9 cellular contexts compared by ENCODE assay signal in the genomic region with DNA sequence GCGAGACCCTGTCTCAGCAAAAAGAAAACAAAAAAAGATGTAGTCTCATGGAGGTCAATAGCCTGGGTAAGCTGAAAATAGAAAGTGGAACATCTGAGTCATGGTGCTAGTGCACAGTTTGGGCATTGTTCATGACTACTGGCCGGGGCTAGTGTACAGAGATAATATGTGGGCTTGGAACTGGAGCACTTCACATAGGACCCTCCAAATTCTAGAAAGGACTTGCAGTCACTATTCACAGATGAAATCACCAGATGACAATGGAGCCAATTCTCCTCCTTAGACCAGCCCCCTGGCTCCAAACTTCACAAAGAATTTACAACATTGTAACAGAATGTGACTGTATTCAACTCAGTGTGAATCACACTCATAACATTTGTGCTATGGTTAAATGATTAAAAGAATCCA.
DNase-seq lines count a peak whose midpoint lies in the region; ATAC-seq, FAIRE-seq and TF ChIP-seq lines count a peak whose summit lies in the region.
"Had no signal": no experiment of that assay in that cellular context is flagged by ENCODE, and none has a peak within 500 bp of the region (broad histone marks: within the 10 kb centered on the region; RNA-seq: fewer than 3 reads in every experiment).

No MANE protein-coding gene starts in this region.

- ATAC-seq in GM18861 (IDR thresholded peaks at IDR 0.05; ENCODE audit: unreplicated experiment) (peak; percentile 78), HG03432 (IDR thresholded peaks at IDR 0.05; ENCODE audit: unreplicated experiment) (peak; percentile 89), GM12878 (peak; percentile 66), sciatic nerve (peak; percentile 61), GM21367 (IDR thresholded peaks at IDR 0.05; ENCODE audit: unreplicated experiment) (no peak)

- no peaks in the 10 kb centered on the region for H3K36me3 ChIP-seq in GM12878 (ENCODE audit: control insufficient read depth in 2 of 2, insufficient read depth in 2 of 2, low read length in 1 of 2)

- 19% methylated on average over 2 of the region's 2 CpGs for WGBS in GM12878 (ENCODE audit: insufficient coverage, insufficient replicate concordance, low lambda C conversion rate, missing lambda C conversion rate)

- peak; percentile 54 for FAIRE-seq in GM12878 (lab: Jason Lieb, UNC)

- no peak overlapping the region for H3K27ac ChIP-seq in GM12878 (ENCODE audit: control insufficient read depth, insufficient read depth)

- TF ChIP-seq CTCF in GM12878 (IDR thresholded peaks at IDR 0.05 in 2 of 3, conservative IDR thresholded peaks at IDR 0.05 in 1 of 3; ENCODE audit: control insufficient read depth in 2 of 3, extremely low read depth in 1 of 3, insufficient read depth in 1 of 3, low read depth in 3 of 3, low read length in 3 of 3) = no peak

- H3K9me3 ChIP-seq in GM12878 (replicated peaks; ENCODE audit: control insufficient read depth, insufficient read depth, low read length) = no peaks in the 10 kb centered on the region

- DNase-seq in GM12878 (ENCODE audit: low read depth, low spot score) (no peak), sciatic nerve (ENCODE audit: low spot score) (no peak), KG1 (lab: John Stamatoyannopoulos, UW) (no peak), RPMI8226 (no peak), NCI-H2107 treated with DMSO at 0.1 percent for 48 hours (lab: John Stamatoyannopoulos, UW; ENCODE audit: unreplicated experiment) (no peak)
- DNase-seq: stimulated activated CD4-positive, alpha-beta T cell treated with anti-CD3 and anti-CD28 coated beads, Interleukin-15, amount 100 ng/mL, for 24 hours had no signal

- intact Hi-C loops in GM12878 (cut with micrococcal nuclease; ENCODE audit: unreplicated experiment) (no loop called here), sciatic nerve (cut with DNase I) (no loop called here)

- no peaks in the 10 kb centered on the region for H4K20me1 ChIP-seq in GM12878 (ENCODE audit: control insufficient read depth, insufficient read depth)

- no peak overlapping the region for H3K4me2 ChIP-seq in GM12878 (ENCODE audit: control insufficient read depth, insufficient read depth)

- CTCF ChIA-PET in GM12878 (lab: Yijun Ruan, JAX) = interaction anchor here (0.6 to 2.7 kb wide), 5 partner anchors 15 to 1654 kb away, joined by 3 to 8 read pairs (median 3); no protein-coding TSS in a partner anchor

- no peak overlapping the region for H3K9ac ChIP-seq in GM12878 (ENCODE audit: control insufficient read depth, insufficient read depth, low read length)

- no peak overlapping the region for H3K4me3 ChIP-seq in GM12878

- no peaks in the 10 kb centered on the region for H3K27me3 ChIP-seq in GM12878 (replicated peaks in 1 of 2; ENCODE audit: control insufficient read depth in 2 of 2, insufficient read depth in 2 of 2, low read length in 1 of 2)

- SMC1A ChIA-PET in GM12878 (lab: Charles Lee; ENCODE audit: uncharacterized antibody, unreplicated experiment) = interaction anchor here (1.3 kb wide), 2 partner anchors 26 to 70 kb away, joined by 3 to 5 read pairs; no protein-coding TSS in a partner anchor

- TF ChIP-seq RAD21 in GM12878 (IDR thresholded peaks at IDR 0.05; ENCODE audit: insufficient read depth, low read depth, low read length) = no peak

- in situ Hi-C loops in GM12878 (cut with MboI) = no loop called here

- H3K79me2 ChIP-seq in GM12878 (ENCODE audit: control insufficient read depth, insufficient read depth, low read length) = no peaks in the 10 kb centered on the region

- no peak for TF ChIP-seq POLR2A in GM12878 (IDR thresholded peaks at IDR 0.05; ENCODE audit: low read depth, low read length)

- RAD21 ChIA-PET in GM12878 (lab: Charles Lee; ENCODE audit: unreplicated experiment) = interaction anchor here (0.7 to 1.0 kb wide), 2 partner anchors 18 to 32 kb away, joined by 3 read pairs; no protein-coding TSS in a partner anchor

- no peak overlapping the region for H2AFZ ChIP-seq in GM12878 (ENCODE audit: control insufficient read depth, low read depth, low read length)

- BruUV-seq in GM12878 (replicated peaks; lab: Mats Ljungman, UMichigan) = no TSS peak

- no peaks in the 10 kb centered on the region for H3K4me1 ChIP-seq in GM12878 (ENCODE audit: control insufficient read depth, insufficient read depth, low read length)

- no peak for TF ChIP-seq EP300 in GM12878 (IDR thresholded peaks at IDR 0.05; ENCODE audit: borderline replicate concordance in 1 of 2, control insufficient read depth in 1 of 2, low read depth in 2 of 2, low read length in 2 of 2)

- POLR2A ChIA-PET in GM12878 (lab: Charles Lee) = interaction anchor here (0.6 kb wide), 1 partner anchor 407 kb away, joined by 5 read pairs; no protein-coding TSS in a partner anchor

TF ChIP-seq in GM12878, 131 proteins besides CTCF, POLR2A, EP300 and RAD21:
- TF ChIP-seq, protein P1, sequence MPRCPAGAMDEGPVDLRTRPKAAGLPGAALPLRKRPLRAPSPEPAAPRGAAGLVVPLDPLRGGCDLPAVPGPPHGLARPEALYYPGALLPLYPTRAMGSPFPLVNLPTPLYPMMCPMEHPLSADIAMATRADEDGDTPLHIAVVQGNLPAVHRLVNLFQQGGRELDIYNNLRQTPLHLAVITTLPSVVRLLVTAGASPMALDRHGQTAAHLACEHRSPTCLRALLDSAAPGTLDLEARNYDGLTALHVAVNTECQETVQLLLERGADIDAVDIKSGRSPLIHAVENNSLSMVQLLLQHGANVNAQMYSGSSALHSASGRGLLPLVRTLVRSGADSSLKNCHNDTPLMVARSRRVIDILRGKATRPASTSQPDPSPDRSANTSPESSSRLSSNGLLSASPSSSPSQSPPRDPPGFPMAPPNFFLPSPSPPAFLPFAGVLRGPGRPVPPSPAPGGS (IDR thresholded peaks at IDR 0.05; ENCODE audit: borderline replicate concordance, insufficient read depth, low read depth, low read length, poor library complexity, severe bottlenecking) = no peak
- TF ChIP-seq STAT1 (conservative IDR thresholded peaks at IDR 0.05) = no peak
- TF ChIP-seq, protein P2, sequence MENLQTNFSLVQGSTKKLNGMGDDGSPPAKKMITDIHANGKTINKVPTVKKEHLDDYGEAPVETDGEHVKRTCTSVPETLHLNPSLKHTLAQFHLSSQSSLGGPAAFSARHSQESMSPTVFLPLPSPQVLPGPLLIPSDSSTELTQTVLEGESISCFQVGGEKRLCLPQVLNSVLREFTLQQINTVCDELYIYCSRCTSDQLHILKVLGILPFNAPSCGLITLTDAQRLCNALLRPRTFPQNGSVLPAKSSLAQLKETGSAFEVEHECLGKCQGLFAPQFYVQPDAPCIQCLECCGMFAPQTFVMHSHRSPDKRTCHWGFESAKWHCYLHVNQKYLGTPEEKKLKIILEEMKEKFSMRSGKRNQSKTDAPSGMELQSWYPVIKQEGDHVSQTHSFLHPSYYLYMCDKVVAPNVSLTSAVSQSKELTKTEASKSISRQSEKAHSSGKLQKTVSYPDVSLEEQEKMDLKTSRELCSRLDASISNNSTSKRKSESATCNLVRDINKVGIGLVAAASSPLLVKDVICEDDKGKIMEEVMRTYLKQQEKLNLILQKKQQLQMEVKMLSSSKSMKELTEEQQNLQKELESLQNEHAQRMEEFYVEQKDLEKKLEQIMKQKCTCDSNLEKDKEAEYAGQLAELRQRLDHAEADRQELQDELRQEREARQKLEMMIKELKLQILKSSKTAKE (IDR thresholded peaks at IDR 0.05; ENCODE audit: low read depth, poor library complexity, severe bottlenecking) = no peak
